ENCODE assay signal across 23 cellular contexts in genomic region chr2:168135121-168135520, GRCh38.
DNase-seq lines count a peak whose midpoint lies in the region; ATAC-seq, FAIRE-seq and TF ChIP-seq lines count a peak whose summit lies in the region.
"Had no signal": no experiment of that assay in that cellular context is flagged by ENCODE, and none has a peak within 500 bp of the region (broad histone marks: within the 10 kb centered on the region; RNA-seq: fewer than 3 reads in every experiment).

No MANE protein-coding gene starts in this region.

- H3K27ac Mint-ChIP-seq in activated B cell treated with CpG ODN at 0.5 μM for 24 hours, result peak overlapping the region; percentile 41
- peak overlapping the region; percentile 55 for H3K27ac Mint-ChIP-seq in neural progenitor cell
- H3K27ac Mint-ChIP-seq: CD8-positive, alpha-beta T cell had no signal

- POLR2A ChIA-PET in activated B cell treated with CpG ODN at 0.5 μM for 24 hours (lab: Charles Lee), result no interaction called here

- H3K9ac ChIP-seq in neural progenitor cell, result no peak overlapping the region

- H3K9me3 Mint-ChIP-seq in activated B cell treated with CpG ODN at 0.5 μM for 24 hours, result no peaks in the 10 kb centered on the region
- no peaks in the 10 kb centered on the region for H3K9me3 Mint-ChIP-seq in neural progenitor cell
- H3K9me3 Mint-ChIP-seq: CD8-positive, alpha-beta T cell had no signal

- no peaks in the 10 kb centered on the region for H3K27me3 Mint-ChIP-seq in activated B cell treated with CpG ODN at 0.5 μM for 24 hours
- H3K27me3 Mint-ChIP-seq in neural progenitor cell (ENCODE audit: insufficient read depth, low read depth), result no peaks in the 10 kb centered on the region
- H3K27me3 Mint-ChIP-seq: B cell had no signal

- H3K4me1 Mint-ChIP-seq in activated B cell treated with CpG ODN at 0.5 μM for 24 hours (peaks cover 24% of the 10 kb centered on the region), neural progenitor cell (peaks cover 80% of the 10 kb centered on the region)

- no peaks in the 10 kb centered on the region for H3K27me3 ChIP-seq in neural progenitor cell
- no peaks in the 10 kb centered on the region for H3K27me3 ChIP-seq in foreskin keratinocyte
- H3K27me3 ChIP-seq in heart left ventricle, result no peaks in the 10 kb centered on the region
- H3K27me3 ChIP-seq: MG63, Peyer's patch had no signal

- no peak overlapping the region for H2AFZ ChIP-seq in neural progenitor cell (replicated peaks)

- no peak overlapping the region for H3K27ac ChIP-seq in neural progenitor cell
- H3K27ac ChIP-seq in foreskin keratinocyte, result no peak overlapping the region
- H3K27ac ChIP-seq in heart left ventricle, result no peak overlapping the region
- H3K27ac ChIP-seq: C4-2B, Peyer's patch, SK-N-MC had no signal

- intact Hi-C loops in activated B cell treated with CpG ODN at 0.5 μM for 24 hours (cut with micrococcal nuclease) (no loop called here), heart left ventricle (cut with DNase I) (loop anchor here in 9 of 10 donors (5.0 to 10.0 kb wide), 4 partner anchors 110 to 200 kb away; partner anchors contain the start of gene STK39 (in 7 of the 9))

- DNase-seq in H54 (ENCODE audit: insufficient read length, low spot score) (no peak), activated B cell treated with CpG ODN at 0.5 μM for 24 hours (no peak), neural progenitor cell (ENCODE audit: low spot score) (no peak), foreskin keratinocyte (no peak), hippocampal formation (lab: John Stamatoyannopoulos, UW) (no peak), NCI-H2107 (lab: John Stamatoyannopoulos, UW) (no peak), heart left ventricle (no peak)
- DNase-seq: Caco-2; CD8-positive, alpha-beta T cell; DMS 273 treated with DMSO at 0.1 percent for 48 hours; DMS79 treated with DMSO at 0.1 percent for 48 hours; GF-D8; KG1; MG63; NCI-H1105 treated with DMSO at 0.1 percent for 48 hours; NCI-H2029 treated with DMSO at 0.1 percent for 48 hours; NCI-H2227 treated with DMSO at 0.1 percent for 48 hours; Peyer's patch; SIG-M5 had no signal

- H3K9me3 ChIP-seq in neural progenitor cell (ENCODE audit: low read depth), result no peaks in the 10 kb centered on the region
- H3K9me3 ChIP-seq in heart left ventricle, result no peaks in the 10 kb centered on the region
- H3K9me3 ChIP-seq: Caco-2, MG63, Peyer's patch had no signal

- FAIRE-seq in H54 (lab: Jason Lieb, UNC), result peak; percentile 20
- FAIRE-seq: GM12891 had no signal

- H3K36me3 ChIP-seq in neural progenitor cell (no peaks in the 10 kb centered on the region), heart left ventricle (peaks cover 0 to 14% (median 4%) of the 10 kb centered on the region in 9 donors)

- no peak for ATAC-seq in activated B cell treated with CpG ODN at 0.5 μM for 24 hours (ENCODE audit: low read depth)
- ATAC-seq in foreskin keratinocyte, result no peak
- no peak for ATAC-seq in heart left ventricle
- ATAC-seq: CD8-positive, alpha-beta T cell had no signal

- no peaks in the 10 kb centered on the region for H3K79me2 ChIP-seq in neural progenitor cell (ENCODE audit: low read depth)

- H3K4me3 ChIP-seq in neural progenitor cell (no peak overlapping the region), heart left ventricle (no peak overlapping the region)
- H3K4me3 ChIP-seq: MG63, Peyer's patch, SK-N-MC had no signal

- H3K4me1 ChIP-seq in neural progenitor cell (peaks cover 41% of the 10 kb centered on the region), foreskin keratinocyte (no peaks in the 10 kb centered on the region), heart left ventricle (peaks cover 0 to 51% (median 19%) of the 10 kb centered on the region in 12 donors)
- H3K4me1 ChIP-seq: Caco-2, Peyer's patch had no signal

- H3F3A ChIP-seq in neural progenitor cell (ENCODE audit: low read depth), result peaks cover 36% of the 10 kb centered on the region

- no peak overlapping the region for H3K4me2 ChIP-seq in neural progenitor cell

- CTCF ChIA-PET in activated B cell treated with CpG ODN at 0.5 μM for 24 hours (lab: Charles Lee), result interaction anchor here (0.6 to 1.3 kb wide), 7 partner anchors 16 to 216 kb away, joined by 4 to 8 read pairs (median 4); no protein-coding TSS in a partner anchor

- TF ChIP-seq POLR2A in H54 (IDR thresholded peaks at IDR 0.05; ENCODE audit: low read depth, low read length), result no peak
- no peak for TF ChIP-seq POLR2A in heart left ventricle (IDR thresholded peaks at IDR 0.05)

- no peak for TF ChIP-seq CTCF in activated B cell treated with CpG ODN at 0.5 μM for 24 hours (IDR thresholded peaks at IDR 0.05)
- TF ChIP-seq CTCF in neural progenitor cell (IDR thresholded peaks at IDR 0.05), result no peak
- TF ChIP-seq CTCF in foreskin keratinocyte (conservative IDR thresholded peaks at IDR 0.05), result no peak
- TF ChIP-seq CTCF in heart left ventricle (IDR thresholded peaks at IDR 0.05), result no peak

- no peak overlapping the region for H3K4me3 Mint-ChIP-seq in activated B cell treated with CpG ODN at 0.5 μM for 24 hours
- H3K4me3 Mint-ChIP-seq in neural progenitor cell, result no peak overlapping the region
- H3K4me3 Mint-ChIP-seq: B cell; CD8-positive, alpha-beta T cell had no signal

- peaks cover 6% of the 10 kb centered on the region for H4K20me1 ChIP-seq in neural progenitor cell (ENCODE audit: low read depth)

- peaks cover 37% of the 10 kb centered on the region for H3K36me3 Mint-ChIP-seq in activated B cell treated with CpG ODN at 0.5 μM for 24 hours (ENCODE audit: low read depth)
- H3K36me3 Mint-ChIP-seq in neural progenitor cell, result peaks cover 27% of the 10 kb centered on the region

- 62 to 74% (median 70%) methylated on average over 2 of the region's 2 CpGs for WGBS in heart left ventricle, 4 donors
